9 cellular contexts compared by ENCODE assay signal in genomic region chrX:152641996-152642395, GRCh38. TPM values are rescaled to one million over a fixed set of nuclear protein-coding genes. Genes with fewer than 3 reads are reported as not detected.
DNase-seq lines count a peak whose midpoint lies in the region; ATAC-seq and TF ChIP-seq lines count a peak whose summit lies in the region.
"Had no signal": no experiment of that assay in that cellular context is flagged by ENCODE, and none has a peak within 500 bp of the region (broad histone marks: within the 10 kb centered on the region; RNA-seq: fewer than 3 reads in every experiment).

No MANE protein-coding gene starts in this region.

- H3K4me2 ChIP-seq in Karpas-422 (ENCODE audit: low read depth, low read length, poor library complexity, severe bottlenecking) (no peak overlapping the region), osteoblast (ENCODE audit: insufficient read depth, low read length) (no peak overlapping the region)

- H3K4me3 ChIP-seq in Karpas-422 (ENCODE audit: low read length) (no peak overlapping the region), osteoblast (ENCODE audit: insufficient read depth, low read length) (no peak overlapping the region)
- H3K4me3 ChIP-seq: ovary had no signal

- H3K9me2 ChIP-seq in Karpas-422 (replicated peaks; ENCODE audit: insufficient read depth, low read length), result no peaks in the 10 kb centered on the region

- H4K20me1 ChIP-seq in Karpas-422 (ENCODE audit: insufficient read depth, low read depth, low read length) (no peaks in the 10 kb centered on the region), osteoblast (ENCODE audit: insufficient read depth, low read length) (no peaks in the 10 kb centered on the region)

- H3K79me2 ChIP-seq in Karpas-422 (ENCODE audit: low read length) (no peaks in the 10 kb centered on the region), osteoblast (ENCODE audit: insufficient read depth, low read length) (no peaks in the 10 kb centered on the region)

- in situ Hi-C loops in GM13976 (cut with MboI; ENCODE audit: low sequenced_read_pairs, unreplicated experiment), result loop anchor here (10.0 to 25.0 kb wide), 2 partner anchors 173 to 880 kb away; no protein-coding TSS in a partner anchor

- no peak for ATAC-seq in HG03439 (IDR thresholded peaks at IDR 0.05; ENCODE audit: unreplicated experiment)

- TF ChIP-seq CTCF in GM13976 (IDR thresholded peaks at IDR 0.05; ENCODE audit: borderline replicate concordance, control extremely low read depth, extremely low read depth, insufficient read depth, missing control alignments) (no peak), osteoblast (IDR thresholded peaks at IDR 0.05; ENCODE audit: extremely low read depth, low read depth, low read length) (peak; percentile 18)

- H2AFZ ChIP-seq in Karpas-422 (ENCODE audit: low read length) (no peak overlapping the region), osteoblast (ENCODE audit: low read length) (no peak overlapping the region)

- no peaks in the 10 kb centered on the region for H3K27me3 ChIP-seq in Karpas-422 (ENCODE audit: low read length)
- peaks cover 7% of the 10 kb centered on the region for H3K27me3 ChIP-seq in osteoblast (ENCODE audit: insufficient read depth, low read length)
- H3K27me3 ChIP-seq: ovary had no signal

- H3K27ac ChIP-seq in Karpas-422 (ENCODE audit: low read length), result no peak overlapping the region
- no peak overlapping the region for H3K27ac ChIP-seq in osteoblast (ENCODE audit: low read depth, low read length)
- H3K27ac ChIP-seq: ovary had no signal

- H3K9ac ChIP-seq in Karpas-422 (ENCODE audit: low read length), result no peak overlapping the region

- no peaks in the 10 kb centered on the region for H3K36me3 ChIP-seq in Karpas-422 (ENCODE audit: insufficient read depth, low read length)
- no peaks in the 10 kb centered on the region for H3K36me3 ChIP-seq in osteoblast (ENCODE audit: insufficient read depth, low read length)
- H3K36me3 ChIP-seq: ovary had no signal

- H3K4me1 ChIP-seq in Karpas-422 (ENCODE audit: low read length) (no peaks in the 10 kb centered on the region), osteoblast (ENCODE audit: insufficient read depth, low read length) (no peaks in the 10 kb centered on the region)

- DNase-seq in GM13976 (ENCODE audit: low spot score) (peak; percentile 33), Karpas-422 (peak; percentile 67), dermis blood vessel endothelial cell (peak; percentile 28), osteoblast (ENCODE audit: insufficient read length, low spot score, missing footprints) (peak; percentile 79), NCI-H510A (lab: John Stamatoyannopoulos, UW) (no peak)
- no peak for DNase-seq in activated CD4-positive, alpha-beta T cell treated with anti-CD3 and anti-CD28 coated beads for 1 hour
- DNase-seq: activated effector memory CD4-positive, alpha-beta T cell treated with Interleukin-2 at 50 U/mL for 16 hours; ovary had no signal

- H3K9me3 ChIP-seq in Karpas-422 (ENCODE audit: low read length) (no peaks in the 10 kb centered on the region), osteoblast (ENCODE audit: low read depth, low read length) (no peaks in the 10 kb centered on the region)
- H3K9me3 ChIP-seq: ovary had no signal

RNA-seq across cellular contexts. Expression of gene GABRQ, which starts 4.3 kb away (rescaled TPM):
- not detected in 2 replicates for total RNA-seq in Karpas-422 (2014; rRNA removed; shearing (Covaris generic); ENCODE audit: low replicate concordance)
- total RNA-seq in dermis blood vessel endothelial cell (not detected in 2 replicates), osteoblast (not detected in 2 replicates)

RNA-seq across cellular contexts. Expression of gene MAGEA3, which starts 56.6 kb away (rescaled TPM):
- total RNA-seq in Karpas-422 (2014; rRNA removed; shearing (Covaris generic); ENCODE audit: low replicate concordance), result not detected in 2 replicates
- not detected in 2 replicates for total RNA-seq in dermis blood vessel endothelial cell
- not detected in 2 replicates for total RNA-seq in osteoblast

Comparison
In these comparisons a context has a peak if more than half of its experiments do, and no peak if none do; other contexts are left out.
1. DNase-seq: peak in GM13976 (single experiment), Karpas-422 (single experiment), dermis blood vessel endothelial cell (single experiment) and osteoblast (single experiment); none in NCI-H510A (single experiment) and activated CD4-positive, alpha-beta T cell treated with anti-CD3 and anti-CD28 coated beads for 1 hour (single experiment).